12 cellular contexts compared by ENCODE assay signal in the genomic region with DNA sequence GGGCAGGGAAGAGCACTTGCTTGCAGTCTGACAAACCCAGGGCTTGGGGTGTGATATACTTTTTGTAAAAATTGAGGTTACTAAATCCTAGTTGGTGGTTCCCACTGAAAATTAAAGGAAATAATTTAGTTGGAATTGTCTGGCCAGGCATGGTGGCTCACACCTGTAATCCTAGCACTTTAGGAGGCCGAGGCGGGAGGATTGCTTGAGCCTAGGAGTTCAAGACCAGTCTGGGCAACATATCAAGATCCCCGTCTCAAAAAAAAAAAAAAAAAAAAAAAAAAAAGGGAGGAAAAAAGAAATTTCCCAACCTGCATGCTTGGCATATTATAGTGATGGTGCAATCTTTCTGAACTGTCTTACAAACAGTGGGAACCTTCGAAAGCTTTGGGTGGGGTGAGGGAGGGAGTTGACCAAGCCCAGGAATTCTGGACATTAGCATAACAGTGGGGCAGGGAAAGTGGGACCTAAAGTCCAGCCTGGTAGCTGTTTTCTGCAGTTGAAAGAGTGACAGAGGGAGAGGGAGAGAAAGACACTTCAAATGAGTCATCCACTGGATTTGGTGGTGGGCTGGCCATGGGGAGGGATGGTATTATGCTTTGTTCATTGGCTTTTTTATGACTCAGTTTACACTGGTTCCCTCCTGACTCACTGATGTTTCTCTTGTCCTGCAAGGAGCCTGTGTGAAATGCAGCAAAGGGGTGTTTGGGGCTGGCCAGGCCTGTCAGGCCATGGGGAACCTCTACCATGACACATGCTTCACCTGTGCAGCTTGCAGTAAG. TPM values are rescaled to one million over a fixed set of nuclear protein-coding genes. Genes with fewer than 3 reads are reported as not detected.
A peak's percentile ranks its signal among the peaks of the same experiment; 100 is the strongest.
DNase-seq lines count a peak whose midpoint lies in the region; ATAC-seq, FAIRE-seq and TF ChIP-seq lines count a peak whose summit lies in the region.
"Had no signal": no experiment of that assay in that cellular context is flagged by ENCODE, and none has a peak within 500 bp of the region (broad histone marks: within the 10 kb centered on the region; RNA-seq: fewer than 3 reads in every experiment).

No MANE protein-coding gene starts in this region.

- ATAC-seq in HepG2 = peak; percentile 92
- ATAC-seq in GM18867 (IDR thresholded peaks at IDR 0.05; ENCODE audit: unreplicated experiment) = no peak
- ATAC-seq: T-cell had no signal

- TF ChIP-seq CTCF in AG09309 (IDR thresholded peaks at IDR 0.05; ENCODE audit: control insufficient read depth, insufficient read depth, low read depth, low read length, missing control alignments) (no peak), coronary artery (IDR thresholded peaks at IDR 0.05) (no peak), HepG2 (CRISPR knock-in tag; IDR thresholded peaks at IDR 0.05) (no peak), progenitor cell of endocrine pancreas (IDR thresholded peaks at IDR 0.05; ENCODE audit: unreplicated experiment) (no peak)

- H3K4me2 ChIP-seq in HepG2 (ENCODE audit: low read depth, low read length) = peak overlapping the region; percentile 54

- H3K9me3 Mint-ChIP-seq in progenitor cell of endocrine pancreas (ENCODE audit: low read depth) = no peaks in the 10 kb centered on the region
- H3K9me3 Mint-ChIP-seq: T-cell had no signal

- intact Hi-C loops in HepG2 (cut with micrococcal nuclease; ENCODE audit: unreplicated experiment) = no loop called here

- peaks cover 13% of the 10 kb centered on the region for H3K36me3 Mint-ChIP-seq in progenitor cell of endocrine pancreas (ENCODE audit: insufficient read depth)

- no peak for TF ChIP-seq RAD21 in HepG2 (CRISPR knock-in tag; IDR thresholded peaks at IDR 0.05)

- DNase-seq in AG09309 (ENCODE audit: low read depth) (peak; percentile 69), HuH-7 (ENCODE audit: low spot score) (peak; percentile 72), coronary artery (ENCODE audit: low spot score) (peak; percentile 62), HepG2 (ENCODE audit: low spot score) (peak; percentile 95), NCI-H2227 (lab: John Stamatoyannopoulos, UW; ENCODE audit: unreplicated experiment) (no peak), KG1 (lab: John Stamatoyannopoulos, UW) (no peak), progenitor cell of endocrine pancreas (ENCODE audit: low spot score, unreplicated experiment) (no peak)
- DNase-seq: activated effector memory CD4-positive, alpha-beta T cell treated with anti-CD3 and anti-CD28 coated beads, Interleukin-2, amount 50 U/mL, for 16 hours; NCI-H2081 treated with DMSO at 0.1 percent for 48 hours; T-cell had no signal

- FAIRE-seq in HepG2 (lab: Jason Lieb, UNC) = peak; percentile 86
- FAIRE-seq: D721Med had no signal

- no TSS peak for BruUV-seq in HepG2 (replicated peaks; lab: Mats Ljungman, UMichigan)

- TF ChIP-seq POLR2A in HepG2 (IDR thresholded peaks at IDR 0.05; ENCODE audit: insufficient read depth in 1 of 2, low read depth in 2 of 2, low read length in 2 of 2) = no peak

- POLR2A ChIA-PET in HepG2 (lab: Yijun Ruan, JAX) = interaction anchor here (0.5 to 1.0 kb wide), 5 partner anchors 11 to 124 kb away, joined by 3 to 8 read pairs (median 4); a partner anchor contains a TSS

- no peak overlapping the region for H2AFZ ChIP-seq in HepG2 (ENCODE audit: low read length)

- H4K20me1 ChIP-seq in HepG2 (ENCODE audit: insufficient read depth, low read length) = no peaks in the 10 kb centered on the region

- no peaks in the 10 kb centered on the region for H3K9me3 ChIP-seq in HepG2 (ENCODE audit: low read length)

- H3K27ac Mint-ChIP-seq in progenitor cell of endocrine pancreas = no peak overlapping the region
- H3K27ac Mint-ChIP-seq: T-cell had no signal

- H3K27ac ChIP-seq in coronary artery (peak overlapping the region in 1 of 2 donors; percentile 11), HepG2 (ENCODE audit: extremely low read length, insufficient read depth, low read length) (peak overlapping the region; percentile 60)

- peaks cover 6 to 11% of the 10 kb centered on the region in 2 experiments; a peak in 4 of 5 replicates for H3K36me3 ChIP-seq in HepG2 (replicated peaks in 1 of 2; ENCODE audit: control insufficient read depth in 1 of 2, insufficient read depth in 2 of 2, low read length in 2 of 2)

- peak in 1 of 2 experiments; percentile 73; a peak in 2 of 4 replicates for TF ChIP-seq EP300 in HepG2 (IDR thresholded peaks at IDR 0.05; ENCODE audit: low read depth in 2 of 2, low read length in 2 of 2)
- no peak for TF ChIP-seq EP300 in HepG2 (CRISPR knock-in tag; IDR thresholded peaks at IDR 0.05; ENCODE audit: borderline replicate concordance)

- no peaks in the 10 kb centered on the region for H3K27me3 ChIP-seq in HepG2 (ENCODE audit: control insufficient read depth in 1 of 2, insufficient read depth in 2 of 2, low read length in 2 of 2)

- CTCF ChIA-PET in HepG2 (lab: Yijun Ruan, JAX; ENCODE audit: low intra/inter-chr PET ratio, low total read pairs) = no interaction called here

- H3K9ac ChIP-seq in HepG2 (ENCODE audit: insufficient read depth, low read depth, low read length) = peak overlapping the region; percentile 24; the same call in 1 of the 2 replicates

- no peak overlapping the region for H3K4me3 ChIP-seq in AG09309 (ENCODE audit: control insufficient read depth, low read depth, low read length)
- no peak overlapping the region for H3K4me3 ChIP-seq in coronary artery
- H3K4me3 ChIP-seq in HepG2 (replicated peaks in 1 of 3; ENCODE audit: insufficient read depth in 1 of 3, low read depth in 2 of 3, low read length in 3 of 3) = no peak overlapping the region

- in situ Hi-C loops in HepG2 (cut with HindIII; ENCODE audit: extremely low pct_ligation_motif_present, low pct_unique_long_range_greater_than_20kb) = no loop called here

- peaks cover 7% of the 10 kb centered on the region for H3K79me2 ChIP-seq in HepG2 (ENCODE audit: insufficient read depth, low read length)

- no peaks in the 10 kb centered on the region for H3K27me3 Mint-ChIP-seq in progenitor cell of endocrine pancreas
- H3K27me3 Mint-ChIP-seq: T-cell had no signal

- WGBS in HepG2 (ENCODE audit: low lambda C conversion rate) = 36% methylated on average over 4 of the region's 4 CpGs

- no peak overlapping the region for H3K4me3 Mint-ChIP-seq in progenitor cell of endocrine pancreas (ENCODE audit: low read depth)
- H3K4me3 Mint-ChIP-seq: T-cell had no signal

- peaks cover 83% of the 10 kb centered on the region for H3K4me1 ChIP-seq in HepG2 (ENCODE audit: insufficient read depth, low read length)

- H3K4me1 Mint-ChIP-seq in progenitor cell of endocrine pancreas (ENCODE audit: low read depth) = peaks cover 2% of the 10 kb centered on the region

TF ChIP-seq in HepG2, 621 proteins besides CTCF, POLR2A, EP300 and RAD21 (continues in another document):
- TF ChIP-seq GZF1 (CRISPR knock-in tag; IDR thresholded peaks at IDR 0.05) = no peak

RNA-seq across cellular contexts. Expression of a gene that starts 41.1 kb away (rescaled TPM):
- total RNA-seq in HepG2 (2016; rRNA removed; fragmentation: Illumina TruSeq; extraction: Trizol) = 11.1 and 13.0 TPM in 2 replicates
- 1.4 and 1.5 TPM in 2 replicates for total RNA-seq in HepG2 (2016; cell fraction: cytosol; rRNA removed; fragmentation: Illumina TruSeq; extraction: Trizol; ENCODE audit: low read depth)
- 9.8 and 12.1 TPM in 2 replicates for total RNA-seq in HepG2 (2016; cell fraction: insoluble cytoplasmic fraction; rRNA removed; fragmentation: Illumina TruSeq; extraction: Trizol)
- 5.3 and 6.4 TPM in 2 replicates for total RNA-seq in HepG2 (2016; cell fraction: membrane; rRNA removed; fragmentation: Illumina TruSeq; extraction: Trizol)
- total RNA-seq in HepG2 (2016; cell fraction: nucleus; rRNA removed; fragmentation: Illumina TruSeq; extraction: Trizol) = 11.9 and 15.6 TPM in 2 replicates
- polyA plus RNA-seq in HepG2 (2011; rRNA removed) = 16.4 and 18.7 TPM in 2 replicates
- polyA plus RNA-seq in HepG2 (2011; cell fraction: cytosol; rRNA removed) = 7.1 and 7.2 TPM in 2 replicates
- polyA plus RNA-seq in HepG2 (2011; cell fraction: nucleus; rRNA removed) = 42.2 and 53.6 TPM in 2 replicates
- 4.4 and 6.9 TPM in 2 replicates for polyA plus RNA-seq in HepG2 (2012)
- 0.43 and 0.62 TPM in 2 replicates for polyA plus RNA-seq in HepG2 (2016; cell fraction: cytosol; fragmentation: Illumina TruSeq; extraction: Trizol; ENCODE audit: low read depth)
- 5.8 and 6.2 TPM in 2 replicates for polyA plus RNA-seq in HepG2 (2016; cell fraction: insoluble cytoplasmic fraction; fragmentation: Illumina TruSeq; extraction: Trizol; ENCODE audit: low read depth)
- 1.7 TPM in 2 replicates for polyA plus RNA-seq in HepG2 (2016; cell fraction: membrane; fragmentation: Illumina TruSeq; extraction: Trizol; ENCODE audit: low read depth)
- polyA plus RNA-seq in HepG2 (2016; cell fraction: nucleus; fragmentation: Illumina TruSeq; extraction: Trizol; ENCODE audit: insufficient read depth, low read depth) = 17.4 and 18.9 TPM in 2 replicates
- polyA minus RNA-seq in HepG2 (2011; rRNA and poly(A)+ RNA removed; ENCODE audit: low replicate concordance) = 55.2 and 75.7 TPM in 2 replicates
- polyA minus RNA-seq in HepG2 (2011; cell fraction: cytosol; rRNA and poly(A)+ RNA removed) = 11.3 and 16.1 TPM in 2 replicates
- 27.0 and 32.6 TPM in 2 replicates for polyA minus RNA-seq in HepG2 (2011; cell fraction: nucleus; rRNA and poly(A)+ RNA removed)
- 31.3 and 32.5 TPM in 2 replicates for total RNA-seq in progenitor cell of endocrine pancreas

RNA-seq across cellular contexts. Expression of a gene that starts 53.5 kb away (rescaled TPM):
- total RNA-seq in HepG2 (2016; rRNA removed; fragmentation: Illumina TruSeq; extraction: Trizol) = 27.8 and 37.4 TPM in 2 replicates
- 4.8 and 5.9 TPM in 2 replicates for total RNA-seq in HepG2 (2016; cell fraction: cytosol; rRNA removed; fragmentation: Illumina TruSeq; extraction: Trizol; ENCODE audit: low read depth)
- 27.1 and 39.1 TPM in 2 replicates for total RNA-seq in HepG2 (2016; cell fraction: insoluble cytoplasmic fraction; rRNA removed; fragmentation: Illumina TruSeq; extraction: Trizol)
- total RNA-seq in HepG2 (2016; cell fraction: membrane; rRNA removed; fragmentation: Illumina TruSeq; extraction: Trizol) = 9.6 and 11.6 TPM in 2 replicates
- total RNA-seq in HepG2 (2016; cell fraction: nucleus; rRNA removed; fragmentation: Illumina TruSeq; extraction: Trizol) = 42.5 and 44.3 TPM in 2 replicates
- 12.0 and 15.1 TPM in 2 replicates for polyA plus RNA-seq in HepG2 (2011; rRNA removed)
- polyA plus RNA-seq in HepG2 (2011; cell fraction: cytosol; rRNA removed) = 3.8 and 6.6 TPM in 2 replicates
- 12.4 and 14.3 TPM in 2 replicates for polyA plus RNA-seq in HepG2 (2011; cell fraction: nucleus; rRNA removed)
- polyA plus RNA-seq in HepG2 (2012) = 16.5 and 20.6 TPM in 2 replicates
- 1.5 and 1.7 TPM in 2 replicates for polyA plus RNA-seq in HepG2 (2016; cell fraction: cytosol; fragmentation: Illumina TruSeq; extraction: Trizol; ENCODE audit: low read depth)
- polyA plus RNA-seq in HepG2 (2016; cell fraction: insoluble cytoplasmic fraction; fragmentation: Illumina TruSeq; extraction: Trizol; ENCODE audit: low read depth) = 32.9 and 37.8 TPM in 2 replicates
- polyA plus RNA-seq in HepG2 (2016; cell fraction: membrane; fragmentation: Illumina TruSeq; extraction: Trizol; ENCODE audit: low read depth) = 4.5 and 5.1 TPM in 2 replicates
- polyA plus RNA-seq in HepG2 (2016; cell fraction: nucleus; fragmentation: Illumina TruSeq; extraction: Trizol; ENCODE audit: insufficient read depth, low read depth) = 52.6 and 65.8 TPM in 2 replicates
- polyA minus RNA-seq in HepG2 (2011; rRNA and poly(A)+ RNA removed; ENCODE audit: low replicate concordance) = 11.2 and 34.4 TPM in 2 replicates
- 13.3 and 19.4 TPM in 2 replicates for polyA minus RNA-seq in HepG2 (2011; cell fraction: cytosol; rRNA and poly(A)+ RNA removed)
- 57.6 and 62.6 TPM in 2 replicates for polyA minus RNA-seq in HepG2 (2011; cell fraction: nucleus; rRNA and poly(A)+ RNA removed)
- 56.7 and 61.3 TPM in 2 replicates for total RNA-seq in progenitor cell of endocrine pancreas

Comparison
In these comparisons a context has a peak if more than half of its experiments do, and no peak if none do; other contexts are left out.
1. DNase-seq: peak in AG09309 (single experiment), HuH-7 (single experiment), coronary artery (single experiment) and HepG2 (single experiment); none in NCI-H2227 (single experiment), KG1 (single experiment) and progenitor cell of endocrine pancreas (single experiment).